28 cellular contexts compared by ENCODE assay signal in genomic region chr4:20997886-20998285, GRCh38.
"Had no signal": no experiment of that assay in that cellular context is flagged by ENCODE, and none has a peak within 500 bp of the region (broad histone marks: within the 10 kb centered on the region; RNA-seq: fewer than 3 reads in every experiment).

No MANE protein-coding gene starts in this region.

- H3K9me3 Mint-ChIP-seq: stimulated activated naive CD8-positive, alpha-beta T cell treated with anti-CD3 and anti-CD28 coated beads, Interleukin-15, Interleukin-2, amounts not matched to agents 100 ng/mL and 50 ng/mL, for 24 hours; type B pancreatic cell had no signal

- H3K27me3 ChIP-seq: stomach, suprapubic skin, testis, thyroid gland, tibial artery, tibial nerve, transverse colon, upper lobe of left lung, upper lobe of right lung, uterus, vagina had no signal

- ATAC-seq: stimulated activated effector memory CD8-positive, alpha-beta T cell treated with anti-CD3 and anti-CD28 coated beads, Interleukin-12 subunit alpha, Interleukin-12 subunit beta, amount 100 ng/mL, for 72 hours; stimulated activated memory B cell treated with anti-CD40 and anti-IgM and Interleukin-4, amounts not matched to agents 10 μg/mL and 1 μg/mL and 100 μg/mL, for 72 hours; stimulated activated naive B cell treated with anti-CD40 and anti-IgM and Interleukin-4, amounts not matched to agents 10 μg/mL and 1 μg/mL and 100 μg/mL, for 72 hours; stimulated activated naive CD8-positive, alpha-beta T cell treated with anti-CD3 and anti-CD28 coated beads, Interleukin-15, amount 100 ng/mL, for 72 hours; stimulated activated naive CD8-positive, alpha-beta T cell treated with anti-CD3 and anti-CD28 coated beads, Interleukin-15, Interleukin-2, amounts not matched to agents 100 U/mL and 50 U/mL, for 24 hours; upper lobe of right lung had no signal

- H3K4me1 ChIP-seq: stomach, suprapubic skin, testis, thyroid gland, tibial artery, tibial nerve, upper lobe of left lung, upper lobe of right lung, uterus, vagina had no signal

- H3K36me3 Mint-ChIP-seq: stimulated activated effector memory CD8-positive, alpha-beta T cell treated with anti-CD3 and anti-CD28 coated beads, Interleukin-12 subunit alpha, Interleukin-12 subunit beta, amount 100 ng/mL, for 72 hours; stimulated activated memory B cell treated with anti-CD40 and anti-IgM and Interleukin-4, amounts not matched to agents 10 μg/mL and 1 μg/mL and 100 μg/mL, for 72 hours; stimulated activated naive B cell treated with anti-CD40 and anti-IgM and Interleukin-4, amounts not matched to agents 10 μg/mL and 1 μg/mL and 100 μg/mL, for 72 hours; type B pancreatic cell had no signal

- H3K4me3 Mint-ChIP-seq: stimulated activated effector memory CD8-positive, alpha-beta T cell treated with anti-CD3 and anti-CD28 coated beads, Interleukin-12 subunit alpha, Interleukin-12 subunit beta, amount 100 ng/mL, for 72 hours; stimulated activated memory B cell treated with anti-CD40 and anti-IgM and Interleukin-4, amounts not matched to agents 10 μg/mL and 1 μg/mL and 100 μg/mL, for 72 hours; stimulated activated naive B cell treated with anti-CD40 and anti-IgM and Interleukin-4, amounts not matched to agents 10 μg/mL and 1 μg/mL and 100 μg/mL, for 72 hours; stimulated activated naive CD8-positive, alpha-beta T cell treated with anti-CD3 and anti-CD28 coated beads, Interleukin-15, amount 100 ng/mL, for 72 hours; stimulated activated naive CD8-positive, alpha-beta T cell treated with anti-CD3 and anti-CD28 coated beads, Interleukin-15, Interleukin-2, amounts not matched to agents 100 ng/mL and 50 ng/mL, for 24 hours; type B pancreatic cell had no signal

- H3K9me3 ChIP-seq: stomach, suprapubic skin, testis, thoracic aorta, thyroid gland, tibial artery, transverse colon, upper lobe of right lung, uterus, vagina had no signal

- H3K4me1 Mint-ChIP-seq: stimulated activated memory B cell treated with anti-CD40 and anti-IgM and Interleukin-4, amounts not matched to agents 10 μg/mL and 1 μg/mL and 100 μg/mL, for 72 hours; stimulated activated naive B cell treated with anti-CD40 and anti-IgM and Interleukin-4, amounts not matched to agents 10 μg/mL and 1 μg/mL and 100 μg/mL, for 72 hours; stimulated activated naive CD8-positive, alpha-beta T cell treated with anti-CD3 and anti-CD28 coated beads, Interleukin-15, amount 100 ng/mL, for 72 hours had no signal

- H3K36me3 ChIP-seq: stomach, suprapubic skin, thoracic aorta, thyroid gland, tibial artery, tibial nerve, transverse colon, upper lobe of left lung, upper lobe of right lung, uterus, vagina had no signal

- DNase-seq: stimulated activated CD4-positive, alpha-beta T cell treated with anti-CD3 and anti-CD28 coated beads, Interleukin-2, amount 100 ng/mL, for 48 hours; stimulated activated CD4-positive, alpha-beta T cell treated with anti-CD3 and anti-CD28 coated beads, Interleukin-4, amount 100 ng/mL, for 1 hour; stimulated activated CD4-positive, alpha-beta T cell treated with anti-CD3 and anti-CD28 coated beads, Interleukin-4, amount 100 ng/mL, for 24 hours; stimulated activated CD4-positive, alpha-beta T cell treated with anti-CD3 and anti-CD28 coated beads, Interleukin-4, amount 100 ng/mL, for 4 hours; stimulated activated CD8-positive, alpha-beta memory T cell treated with anti-CD3 and anti-CD28 coated beads, Interleukin-4, amount 100 ng/mL, for 48 hours; stimulated activated naive B cell treated with anti-CD40 and anti-IgM and Interleukin-4, amounts not matched to agents 10 μg/mL and 1 μg/mL and 100 μg/mL, for 72 hours; stimulated activated naive CD4-positive, alpha-beta T cell; stimulated activated naive CD4-positive, alpha-beta T cell treated with Interleukin-2 at 50 U/mL for 16 hours; stimulated activated naive CD8-positive, alpha-beta T cell treated with anti-CD3 and anti-CD28 coated beads, Interleukin-15, amount 100 ng/mL, for 72 hours; stimulated activated naive CD8-positive, alpha-beta T cell treated with anti-CD3 and anti-CD28 coated beads, Interleukin-15, Interleukin-2, amounts not matched to agents 100 U/mL and 50 U/mL, for 24 hours; stomach; substantia nigra; testis; thyroid gland; tibial artery; transverse colon; trophoblast cell; upper lobe of left lung; upper lobe of right lung; uterus had no signal

- H3K27me3 Mint-ChIP-seq: stimulated activated memory B cell treated with anti-CD40 and anti-IgM and Interleukin-4, amounts not matched to agents 10 μg/mL and 1 μg/mL and 100 μg/mL, for 72 hours; stimulated activated naive B cell treated with anti-CD40 and anti-IgM and Interleukin-4, amounts not matched to agents 10 μg/mL and 1 μg/mL and 100 μg/mL, for 72 hours; stimulated activated naive CD8-positive, alpha-beta T cell treated with anti-CD3 and anti-CD28 coated beads, Interleukin-15, amount 100 ng/mL, for 72 hours; stimulated activated naive CD8-positive, alpha-beta T cell treated with anti-CD3 and anti-CD28 coated beads, Interleukin-15, Interleukin-2, amounts not matched to agents 100 ng/mL and 50 ng/mL, for 24 hours; type B pancreatic cell had no signal

- H3K4me3 ChIP-seq: stomach, suprapubic skin, testis, thoracic aorta, thyroid gland, tibial artery, tibial nerve, transverse colon, upper lobe of left lung, upper lobe of right lung, uterus, vagina had no signal

- H3K27ac Mint-ChIP-seq: stimulated activated effector memory CD8-positive, alpha-beta T cell treated with anti-CD3 and anti-CD28 coated beads, Interleukin-12 subunit alpha, Interleukin-12 subunit beta, amount 100 ng/mL, for 72 hours; stimulated activated memory B cell treated with anti-CD40 and anti-IgM and Interleukin-4, amounts not matched to agents 10 μg/mL and 1 μg/mL and 100 μg/mL, for 72 hours; stimulated activated naive B cell treated with anti-CD40 and anti-IgM and Interleukin-4, amounts not matched to agents 10 μg/mL and 1 μg/mL and 100 μg/mL, for 72 hours; stimulated activated naive CD8-positive, alpha-beta T cell treated with anti-CD3 and anti-CD28 coated beads, Interleukin-15, amount 100 ng/mL, for 72 hours; stimulated activated naive CD8-positive, alpha-beta T cell treated with anti-CD3 and anti-CD28 coated beads, Interleukin-15, Interleukin-2, amounts not matched to agents 100 ng/mL and 50 ng/mL, for 24 hours; type B pancreatic cell had no signal

- H3K27ac ChIP-seq: stomach, suprapubic skin, testis, thoracic aorta, thyroid gland, tibial artery, tibial nerve, transverse colon, upper lobe of left lung, upper lobe of right lung, uterus, vagina had no signal
